ENCODE assay signal across 26 cellular contexts in the genomic region with DNA sequence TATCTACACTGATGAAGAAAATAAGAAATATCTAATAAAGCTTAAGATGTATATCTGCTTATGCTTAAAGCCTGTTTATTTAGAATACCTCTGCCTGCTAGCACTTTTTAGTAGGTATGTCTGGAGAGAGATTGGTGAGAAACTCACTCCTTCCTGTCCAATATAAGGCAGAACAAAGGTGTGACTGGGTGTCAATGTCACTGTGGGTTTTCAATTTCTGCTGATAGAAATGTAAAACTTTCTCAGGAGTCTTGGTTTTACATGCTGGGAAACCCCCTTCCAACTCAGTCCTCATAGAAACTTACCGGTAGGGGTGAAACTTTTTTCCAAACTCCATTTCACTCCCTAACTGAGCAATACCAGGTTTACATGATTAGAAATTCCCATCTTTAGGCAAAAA. TPM values are rescaled to one million over a fixed set of nuclear protein-coding genes. Genes with fewer than 3 reads are reported as not detected.
A peak's percentile ranks its signal among the peaks of the same experiment; 100 is the strongest.
DNase-seq lines count a peak whose midpoint lies in the region; ATAC-seq and TF ChIP-seq lines count a peak whose summit lies in the region.
"Had no signal": no experiment of that assay in that cellular context is flagged by ENCODE, and none has a peak within 500 bp of the region (broad histone marks: within the 10 kb centered on the region; RNA-seq: fewer than 3 reads in every experiment).

No MANE protein-coding gene starts in this region.

- ATAC-seq in HG03432 (IDR thresholded peaks at IDR 0.05; ENCODE audit: unreplicated experiment) (peak; percentile 57), GM19324 (IDR thresholded peaks at IDR 0.05; ENCODE audit: low FRiP score, unreplicated experiment) (no peak), GM21526 (IDR thresholded peaks at IDR 0.05; ENCODE audit: low FRiP score, unreplicated experiment) (no peak)
- ATAC-seq: foreskin keratinocyte; naive thymus-derived CD8-positive, alpha-beta T cell had no signal

- H3K27me3 Mint-ChIP-seq in activated CD4-positive, alpha-beta T cell treated with anti-CD3 and anti-CD28 coated beads, Interleukin-2, amount 10 ng/mL, durations not matched to agents 24 days and 14 days, result peaks cover 18% of the 10 kb centered on the region
- H3K27me3 Mint-ChIP-seq in activated T-helper 2 cell treated with anti-CD3 and anti-CD28 coated beads, Interferon-gamma antibody, Interleukin-2, Interleukin-4, amounts not matched to agents 10 μg/mL and 5 μg/mL and 100 μg/mL, durations not matched to agents 14 hours and 24 hours and 36 hours (ENCODE audit: low read depth), result peaks cover 21% of the 10 kb centered on the region

- no peak for TF ChIP-seq CTCF in GM13976 (IDR thresholded peaks at IDR 0.05; ENCODE audit: borderline replicate concordance, control extremely low read depth, extremely low read depth, insufficient read depth, missing control alignments)

- peaks cover 20% of the 10 kb centered on the region for H3K4me1 Mint-ChIP-seq in activated CD4-positive, alpha-beta T cell treated with anti-CD3 and anti-CD28 coated beads, Interleukin-2, amount 10 ng/mL, durations not matched to agents 24 days and 14 days
- peaks cover 24% of the 10 kb centered on the region for H3K4me1 Mint-ChIP-seq in activated T-helper 2 cell treated with anti-CD3 and anti-CD28 coated beads, Interferon-gamma antibody, Interleukin-2, Interleukin-4, amounts not matched to agents 10 μg/mL and 5 μg/mL and 100 μg/mL, durations not matched to agents 14 hours and 24 hours and 36 hours (ENCODE audit: low read depth)

- H3K27ac Mint-ChIP-seq in activated CD4-positive, alpha-beta T cell treated with anti-CD3 and anti-CD28 coated beads, Interleukin-2, amount 10 ng/mL, durations not matched to agents 24 days and 14 days, result peak overlapping the region; percentile 51
- peak overlapping the region; percentile 46 for H3K27ac Mint-ChIP-seq in activated T-helper 2 cell treated with anti-CD3 and anti-CD28 coated beads, Interferon-gamma antibody, Interleukin-2, Interleukin-4, amounts not matched to agents 10 μg/mL and 5 μg/mL and 100 μg/mL, durations not matched to agents 14 hours and 24 hours and 36 hours
- H3K27ac Mint-ChIP-seq: mesothelial cell of epicardium; naive thymus-derived CD8-positive, alpha-beta T cell had no signal

- H3K4me3 Mint-ChIP-seq in activated CD4-positive, alpha-beta T cell treated with anti-CD3 and anti-CD28 coated beads, Interleukin-2, amount 10 ng/mL, durations not matched to agents 24 days and 14 days, result no peak overlapping the region
- no peak overlapping the region for H3K4me3 Mint-ChIP-seq in activated T-helper 2 cell treated with anti-CD3 and anti-CD28 coated beads, Interferon-gamma antibody, Interleukin-2, Interleukin-4, amounts not matched to agents 10 μg/mL and 5 μg/mL and 100 μg/mL, durations not matched to agents 14 hours and 24 hours and 36 hours (ENCODE audit: low read depth)
- H3K4me3 Mint-ChIP-seq: central memory CD8-positive, alpha-beta T cell; mesothelial cell of epicardium; naive thymus-derived CD8-positive, alpha-beta T cell had no signal

- H3K9me3 Mint-ChIP-seq in activated CD4-positive, alpha-beta T cell treated with anti-CD3 and anti-CD28 coated beads, Interleukin-2, amount 10 ng/mL, durations not matched to agents 24 days and 14 days, result peaks cover 3% of the 10 kb centered on the region
- no peaks in the 10 kb centered on the region for H3K9me3 Mint-ChIP-seq in activated T-helper 2 cell treated with anti-CD3 and anti-CD28 coated beads, Interferon-gamma antibody, Interleukin-2, Interleukin-4, amounts not matched to agents 10 μg/mL and 5 μg/mL and 100 μg/mL, durations not matched to agents 14 hours and 24 hours and 36 hours
- H3K9me3 Mint-ChIP-seq: central memory CD8-positive, alpha-beta T cell; mesothelial cell of epicardium; naive thymus-derived CD8-positive, alpha-beta T cell had no signal

- peak; percentile 61 for DNase-seq in activated CD4-positive, alpha-beta T cell treated with anti-CD3 and anti-CD28 coated beads, Interleukin-2, amount 10 ng/mL, durations not matched to agents 24 days and 14 days
- DNase-seq in activated CD4-positive, alpha-beta T cell treated with anti-CD3 and anti-CD28 coated beads, Interleukin-2, amount 50 U/mL, for 4 hours, result no peak
- DNase-seq in GM13976 (ENCODE audit: low spot score) (peak; percentile 37), GDM1 (lab: John Stamatoyannopoulos, UW) (no peak)
- DNase-seq in activated T-helper 2 cell treated with anti-CD3 and anti-CD28 coated beads, Interferon-gamma antibody, Interleukin-2, Interleukin-4, amounts not matched to agents 10 μg/mL and 5 μg/mL and 100 μg/mL, durations not matched to agents 14 hours and 24 hours and 36 hours (ENCODE audit: low spot score), result no peak
- DNase-seq: activated CD8-positive, alpha-beta memory T cell treated with anti-CD3 and anti-CD28 coated beads, Interleukin-2, amount 50 U/mL, for 4 hours; activated naive CD4-positive, alpha-beta T cell treated with anti-CD3 and anti-CD28 coated beads, Interleukin-2, amount 50 U/mL, for 16 hours; BE2C; DMS53; erythroblast; foreskin keratinocyte; HCEC 1CT; Karpas-422; naive thymus-derived CD8-positive, alpha-beta T cell; NCI-H1048; NCI-H187; NCI-H748 treated with DMSO at 0.1 percent for 48 hours; ovary; spleen; stimulated activated CD8-positive, alpha-beta memory T cell treated with anti-CD3 and anti-CD28 coated beads, Interleukin-4, amount 100 ng/mL, for 48 hours; SW 1271 had no signal

- intact Hi-C loops in activated CD4-positive, alpha-beta T cell treated with anti-CD3 and anti-CD28 coated beads, Interleukin-2, amount 10 ng/mL, durations not matched to agents 24 days and 14 days (cut with micrococcal nuclease), result loop anchor here (1.0 kb wide), 2 partner anchors 18 to 108 kb away; partner anchors contain the start of gene MPHOSPH6
- intact Hi-C loops in activated T-helper 2 cell treated with anti-CD3 and anti-CD28 coated beads, Interferon-gamma antibody, Interleukin-2, Interleukin-4, amounts not matched to agents 10 μg/mL and 5 μg/mL and 100 μg/mL, durations not matched to agents 14 hours and 24 hours and 36 hours (cut with micrococcal nuclease), result no loop called here

- in situ Hi-C loops in GM13976 (cut with MboI; ENCODE audit: low sequenced_read_pairs, unreplicated experiment), result no loop called here

- H3K36me3 Mint-ChIP-seq in activated CD4-positive, alpha-beta T cell treated with anti-CD3 and anti-CD28 coated beads, Interleukin-2, amount 10 ng/mL, durations not matched to agents 24 days and 14 days (ENCODE audit: low read depth), result no peaks in the 10 kb centered on the region
- peaks cover 3% of the 10 kb centered on the region for H3K36me3 Mint-ChIP-seq in activated T-helper 2 cell treated with anti-CD3 and anti-CD28 coated beads, Interferon-gamma antibody, Interleukin-2, Interleukin-4, amounts not matched to agents 10 μg/mL and 5 μg/mL and 100 μg/mL, durations not matched to agents 14 hours and 24 hours and 36 hours (ENCODE audit: low read depth)
- H3K36me3 Mint-ChIP-seq: mesothelial cell of epicardium; naive thymus-derived CD8-positive, alpha-beta T cell had no signal

RNA-seq across cellular contexts. Expression of gene MPHOSPH6, which starts 17.8 kb away (rescaled TPM):
- total RNA-seq in activated CD4-positive, alpha-beta T cell treated with anti-CD3 and anti-CD28 coated beads, Interleukin-2, amount 10 ng/mL, durations not matched to agents 24 days and 14 days, result 54.1 and 54.8 TPM in 2 replicates
- 46.4 and 47.4 TPM in 2 replicates for total RNA-seq in activated T-helper 2 cell treated with anti-CD3 and anti-CD28 coated beads, Interferon-gamma antibody, Interleukin-2, Interleukin-4, amounts not matched to agents 10 μg/mL and 5 μg/mL and 100 μg/mL, durations not matched to agents 14 hours and 24 hours and 36 hours

Comparison
In these comparisons a context has a peak if more than half of its experiments do, and no peak if none do; other contexts are left out.
1. DNase-seq: peak in activated CD4-positive, alpha-beta T cell treated with anti-CD3 and anti-CD28 coated beads, Interleukin-2, amount 10 ng/mL, durations not matched to agents 24 days and 14 days (single experiment) and GM13976 (single experiment); none in activated CD4-positive, alpha-beta T cell treated with anti-CD3 and anti-CD28 coated beads, Interleukin-2, amount 50 U/mL, for 4 hours (0 of 2), activated T-helper 2 cell treated with anti-CD3 and anti-CD28 coated beads, Interferon-gamma antibody, Interleukin-2, Interleukin-4, amounts not matched to agents 10 μg/mL and 5 μg/mL and 100 μg/mL, durations not matched to agents 14 hours and 24 hours and 36 hours (single experiment) and GDM1 (single experiment).